ENCODE assay signal across 13 cellular contexts in genomic region chrX:139202742-139203410, GRCh38.
DNase-seq lines count a peak whose midpoint lies in the region; TF ChIP-seq lines count a peak whose summit lies in the region.
"Had no signal": no experiment of that assay in that cellular context is flagged by ENCODE, and none has a peak within 500 bp of the region (broad histone marks: within the 10 kb centered on the region; RNA-seq: fewer than 3 reads in every experiment).

No MANE protein-coding gene starts in this region.

- H3K79me2 ChIP-seq in smooth muscle cell (ENCODE audit: low read depth): no peaks in the 10 kb centered on the region

- no peaks in the 10 kb centered on the region for H3K79me1 ChIP-seq in mesenchymal stem cell (replicated peaks; ENCODE audit: low read length, poor library complexity, severe bottlenecking)

- H3K23ac ChIP-seq in mesenchymal stem cell (ENCODE audit: low read length in 2 of 2): no peak overlapping the region

- H3K4me2 ChIP-seq in smooth muscle cell: no peak overlapping the region
- no peak overlapping the region for H3K4me2 ChIP-seq in mesenchymal stem cell (ENCODE audit: low read length, poor library complexity, severe bottlenecking)

- no peak overlapping the region for H3K18ac ChIP-seq in mesenchymal stem cell (ENCODE audit: low read depth in 1 of 2, low read length in 2 of 2)

- H3K4me3 ChIP-seq in H7 (ENCODE audit: insufficient read depth, low read depth, low read length) (peak overlapping the region; percentile 66), breast epithelium (peak overlapping the region; percentile 54 to 68 (median 58)), smooth muscle cell (peak overlapping the region; percentile 18), mesenchymal stem cell (ENCODE audit: insufficient read depth in 1 of 2, low read depth in 1 of 2, low read length in 2 of 2) (no peak overlapping the region)

- H3K36me3 Mint-ChIP-seq in immature natural killer cell: no peaks in the 10 kb centered on the region
- H3K36me3 Mint-ChIP-seq: activated naive CD8-positive, alpha-beta T cell had no signal

- TF ChIP-seq CTCF in breast epithelium (IDR thresholded peaks at IDR 0.05): no peak
- no peak for TF ChIP-seq CTCF in smooth muscle cell (IDR thresholded peaks at IDR 0.05; ENCODE audit: borderline replicate concordance, insufficient read depth, poor library complexity, severe bottlenecking)

- DNase-seq in H7: peak; percentile 78
- DNase-seq in breast epithelium (ENCODE audit: low spot score in 2 of 2): no peak
- no peak for DNase-seq in immature natural killer cell
- no peak for DNase-seq in smooth muscle cell (lab: John Stamatoyannopoulos, UW; ENCODE audit: unreplicated experiment)
- DNase-seq in mesenchymal stem cell: no peak
- DNase-seq in stimulated activated CD4-positive, alpha-beta T cell treated with anti-CD3 and anti-CD28 coated beads, Interleukin-12 subunit alpha, Interleukin-12 subunit beta, amount 100 ng/mL, for 4 hours: no peak
- no peak for DNase-seq in T-helper 9 cell
- DNase-seq: CD4-positive, alpha-beta T cell; MV-4-11; stimulated activated naive CD8-positive, alpha-beta T cell treated with anti-CD3 and anti-CD28 coated beads, Interleukin-15, Interleukin-2, amounts not matched to agents 100 U/mL and 50 U/mL, for 24 hours; WERI-Rb-1 had no signal

- H3K27ac ChIP-seq in breast epithelium: no peak overlapping the region
- H3K27ac ChIP-seq in smooth muscle cell (ENCODE audit: low read depth): no peak overlapping the region
- H3K27ac ChIP-seq in mesenchymal stem cell (ENCODE audit: low read length, poor library complexity, severe bottlenecking): no peak overlapping the region
- H3K27ac ChIP-seq: WERI-Rb-1 had no signal

- H3K4me1 ChIP-seq in breast epithelium: no peaks in the 10 kb centered on the region
- H3K4me1 ChIP-seq in smooth muscle cell (ENCODE audit: low read depth): no peaks in the 10 kb centered on the region
- peaks cover 9% of the 10 kb centered on the region for H3K4me1 ChIP-seq in mesenchymal stem cell (ENCODE audit: control insufficient read depth, insufficient read depth, low read depth, low read length)

- peaks cover 72% of the 10 kb centered on the region for H3K27me3 ChIP-seq in H7 (ENCODE audit: control insufficient read depth, insufficient read depth, low read length)
- peaks cover 0 to 40% of the 10 kb centered on the region in 2 donors for H3K27me3 ChIP-seq in breast epithelium
- H3K27me3 ChIP-seq in smooth muscle cell (ENCODE audit: low read depth): peaks cover 50% of the 10 kb centered on the region
- H3K27me3 ChIP-seq in mesenchymal stem cell (ENCODE audit: control insufficient read depth in 1 of 2, insufficient read depth in 1 of 2, low read length in 2 of 2): peaks cover 21 to 30% of the 10 kb centered on the region in 2 experiments

- H2AFZ ChIP-seq in smooth muscle cell (ENCODE audit: low read depth) (no peak overlapping the region), mesenchymal stem cell (ENCODE audit: low read depth, low read length) (no peak overlapping the region)

- H3K27me3 Mint-ChIP-seq in immature natural killer cell (ENCODE audit: low read depth in 3 of 3): peaks cover 10 to 22% (median 19%) of the 10 kb centered on the region in 3 donors

- no peak overlapping the region for H3K14ac ChIP-seq in mesenchymal stem cell (ENCODE audit: low read length in 2 of 2)

- intact Hi-C loops in breast epithelium (cut with DNase I; ENCODE audit: low total_unique reads): no loop called here

- H3K36me3 ChIP-seq in H7 (replicated peaks; ENCODE audit: control insufficient read depth, insufficient read depth, low read length) (no peaks in the 10 kb centered on the region), breast epithelium (no peaks in the 10 kb centered on the region), smooth muscle cell (ENCODE audit: low read depth) (no peaks in the 10 kb centered on the region), mesenchymal stem cell (ENCODE audit: control insufficient read depth in 1 of 2, insufficient read depth in 2 of 2, low read depth in 1 of 2, low read length in 2 of 2) (no peaks in the 10 kb centered on the region)
- H3K36me3 ChIP-seq: WERI-Rb-1 had no signal

- no peaks in the 10 kb centered on the region for H4K20me1 ChIP-seq in smooth muscle cell (ENCODE audit: low read depth)

- H3K9me3 ChIP-seq in breast epithelium (no peaks in the 10 kb centered on the region), smooth muscle cell (replicated peaks; ENCODE audit: low read depth) (no peaks in the 10 kb centered on the region), mesenchymal stem cell (ENCODE audit: control insufficient read depth, low read length) (no peaks in the 10 kb centered on the region)

- 53% methylated on average over 28 of the region's 34 CpGs for WGBS in smooth muscle cell (ENCODE audit: low lambda C conversion rate)
- WGBS in mesenchymal stem cell: 1% methylated on average over 29 of the region's 34 CpGs

- H3F3A ChIP-seq in smooth muscle cell (ENCODE audit: low read depth): no peaks in the 10 kb centered on the region

- H3K9me3 Mint-ChIP-seq in immature natural killer cell: peaks cover 0 to 2% (median 0%) of the 10 kb centered on the region in 6 donors
- H3K9me3 Mint-ChIP-seq: CD4-positive, alpha-beta T cell; central memory CD8-positive, alpha-beta T cell had no signal

- H4K8ac ChIP-seq in mesenchymal stem cell (ENCODE audit: low read length): no peak overlapping the region

- H2BK120ac ChIP-seq in mesenchymal stem cell (ENCODE audit: low read depth, low read length): no peak overlapping the region

- no peak overlapping the region for H3K27ac Mint-ChIP-seq in immature natural killer cell
- H3K27ac Mint-ChIP-seq: activated naive CD8-positive, alpha-beta T cell; CD4-positive, alpha-beta T cell had no signal

- H2BK12ac ChIP-seq in mesenchymal stem cell (ENCODE audit: low read length in 2 of 2): no peak overlapping the region

- H3K4me1 Mint-ChIP-seq in immature natural killer cell: peaks cover 3 to 6% of the 10 kb centered on the region in 2 donors
- H3K4me1 Mint-ChIP-seq: central memory CD8-positive, alpha-beta T cell had no signal

- no peak overlapping the region for H2BK5ac ChIP-seq in mesenchymal stem cell (ENCODE audit: low read depth, low read length, poor library complexity, severe bottlenecking)

- H2BK15ac ChIP-seq in mesenchymal stem cell (ENCODE audit: low read depth, poor library complexity, severe bottlenecking): no peak overlapping the region

- no peak overlapping the region for H3K4ac ChIP-seq in mesenchymal stem cell (ENCODE audit: low read depth in 1 of 2, low read length in 2 of 2)

- H3K4me3 Mint-ChIP-seq in immature natural killer cell: peak overlapping the region in 3 of 5 donors; percentile 38 to 63 (median 54)
- H3K4me3 Mint-ChIP-seq: activated naive CD8-positive, alpha-beta T cell; CD4-positive, alpha-beta T cell; central memory CD8-positive, alpha-beta T cell had no signal

- H2AK5ac ChIP-seq in mesenchymal stem cell (ENCODE audit: low read length, severe bottlenecking): no peak overlapping the region

- H3K9ac ChIP-seq in smooth muscle cell (ENCODE audit: low read depth) (no peak overlapping the region), mesenchymal stem cell (ENCODE audit: low read length) (no peak overlapping the region)

- TF ChIP-seq POLR2A in breast epithelium (IDR thresholded peaks at IDR 0.05): no peak

- H4K91ac ChIP-seq in mesenchymal stem cell (ENCODE audit: low read length): no peak overlapping the region

Comparison
In these comparisons a context has a peak if more than half of its experiments do, and no peak if none do; other contexts are left out.
1. H3K4me3 ChIP-seq: peak in H7 (single experiment), breast epithelium (3 of 3) and smooth muscle cell (single experiment); none in mesenchymal stem cell (0 of 2).